12 cellular contexts compared by ENCODE assay signal in the genomic region with DNA sequence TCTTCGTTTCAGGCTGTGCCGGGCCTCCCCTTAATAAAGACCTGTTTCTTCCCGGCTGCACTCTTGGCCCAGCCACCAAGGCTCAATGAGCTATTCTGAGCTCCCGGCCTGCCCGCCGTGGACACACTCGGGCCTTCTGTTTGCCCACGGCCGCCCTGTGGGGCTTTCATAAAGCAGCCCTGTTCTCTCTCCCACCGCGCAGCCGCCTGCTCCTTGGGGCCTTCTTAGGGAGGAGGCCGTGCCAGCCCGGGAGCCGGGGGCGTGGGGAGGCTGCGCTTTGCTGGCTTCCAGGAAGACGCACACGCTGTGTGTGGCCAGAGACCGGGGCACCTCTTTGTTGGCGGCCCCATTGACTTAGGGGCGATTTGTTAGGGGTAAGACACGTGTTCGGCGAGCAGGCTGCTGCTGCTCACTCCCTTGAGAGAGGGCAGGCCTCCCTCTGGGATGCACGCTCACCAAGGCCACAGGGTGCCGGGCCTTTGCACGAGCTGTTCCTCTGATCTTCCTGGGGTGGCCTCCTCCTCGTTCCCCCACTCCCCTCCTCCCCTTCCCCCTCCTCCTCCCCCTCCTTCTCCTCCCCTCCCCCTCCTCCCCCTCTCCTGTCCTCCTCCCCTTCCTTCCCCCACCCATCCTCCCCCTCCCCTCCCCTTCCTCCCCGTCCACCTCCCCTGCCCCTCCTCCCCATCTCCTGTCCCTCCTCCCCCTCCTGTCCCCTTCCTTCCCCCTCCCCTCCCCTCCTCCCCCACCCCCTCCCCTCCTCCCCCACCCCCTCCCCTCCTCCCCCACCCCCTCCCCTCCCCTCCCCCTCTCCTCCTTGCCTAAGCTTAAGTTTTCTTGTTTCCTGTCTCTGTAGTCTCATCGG. TPM values are rescaled to one million over a fixed set of nuclear protein-coding genes. Genes with fewer than 3 reads are reported as not detected.
A peak's percentile ranks its signal among the peaks of the same experiment; 100 is the strongest.
DNase-seq lines count a peak whose midpoint lies in the region; ATAC-seq and TF ChIP-seq lines count a peak whose summit lies in the region.
"Had no signal": no experiment of that assay in that cellular context is flagged by ENCODE, and none has a peak within 500 bp of the region (broad histone marks: within the 10 kb centered on the region; RNA-seq: fewer than 3 reads in every experiment).

No MANE protein-coding gene starts in this region.

- POLR2A ChIA-PET in AG04450 (lab: Yijun Ruan, JAX) = interaction anchor here (0.6 kb wide), 1 partner anchor 8 kb away, joined by 3 read pairs; no protein-coding TSS in a partner anchor
- POLR2A ChIA-PET in RWPE1 (lab: Yijun Ruan, JAX; ENCODE audit: low non-redundant PET) = no interaction called here
- POLR2A ChIA-PET in CD8-positive, alpha-beta T cell (lab: Charles Lee) = interaction anchor here (0.6 to 1.7 kb wide), 4 partner anchors 11 to 341 kb away, joined by 3 to 6 read pairs (median 3); partner anchors contain the start of genes BLOC1S4, GRPEL1 and TBC1D14

- H3K27me3 Mint-ChIP-seq in CD8-positive, alpha-beta T cell (ENCODE audit: low read depth) = no peaks in the 10 kb centered on the region
- H3K27me3 Mint-ChIP-seq in T-helper 2 cell treated with Interferon-gamma antibody and Interleukin-4, amounts not matched to agents 5 μg/mL and 100 μg/mL, for 36 hours (ENCODE audit: low read depth) = no peaks in the 10 kb centered on the region
- H3K27me3 Mint-ChIP-seq: activated CD4-positive, alpha-beta T cell treated with anti-CD3 and anti-CD28 coated beads for 36 hours had no signal

- H3K4me3 Mint-ChIP-seq in CD8-positive, alpha-beta T cell = no peak overlapping the region
- H3K4me3 Mint-ChIP-seq in T-helper 2 cell treated with Interferon-gamma antibody and Interleukin-4, amounts not matched to agents 5 μg/mL and 100 μg/mL, for 36 hours = no peak overlapping the region
- H3K4me3 Mint-ChIP-seq: activated CD4-positive, alpha-beta T cell treated with anti-CD3 and anti-CD28 coated beads for 36 hours; CD14-positive monocyte; stimulated activated memory B cell treated with anti-CD40 and anti-IgM and Interleukin-4, amounts not matched to agents 10 μg/mL and 1 μg/mL and 100 μg/mL, for 72 hours had no signal

- H3K4me3 ChIP-seq in AG04450 (ENCODE audit: low read depth, low read length) = no peak overlapping the region
- no peak overlapping the region for H3K4me3 ChIP-seq in fibroblast of mammary gland (ENCODE audit: control insufficient read depth, low read depth, low read length)
- peak overlapping the region; percentile 31 for H3K4me3 ChIP-seq in neuron (ENCODE audit: low read length)
- H3K4me3 ChIP-seq in CD8-positive, alpha-beta T cell (ENCODE audit: low read depth, low read length) = no peak overlapping the region
- H3K4me3 ChIP-seq: cardiac muscle cell had no signal

- no peaks in the 10 kb centered on the region for H3K9me3 Mint-ChIP-seq in CD8-positive, alpha-beta T cell
- H3K9me3 Mint-ChIP-seq in T-helper 2 cell treated with Interferon-gamma antibody and Interleukin-4, amounts not matched to agents 5 μg/mL and 100 μg/mL, for 36 hours = no peaks in the 10 kb centered on the region
- H3K9me3 Mint-ChIP-seq: stimulated activated memory B cell treated with anti-CD40 and anti-IgM and Interleukin-4, amounts not matched to agents 10 μg/mL and 1 μg/mL and 100 μg/mL, for 72 hours had no signal

- no peaks in the 10 kb centered on the region for H3K36me3 Mint-ChIP-seq in CD8-positive, alpha-beta T cell
- H3K36me3 Mint-ChIP-seq in T-helper 2 cell treated with Interferon-gamma antibody and Interleukin-4, amounts not matched to agents 5 μg/mL and 100 μg/mL, for 36 hours (ENCODE audit: low read depth) = no peaks in the 10 kb centered on the region
- H3K36me3 Mint-ChIP-seq: CD14-positive monocyte; stimulated activated memory B cell treated with anti-CD40 and anti-IgM and Interleukin-4, amounts not matched to agents 10 μg/mL and 1 μg/mL and 100 μg/mL, for 72 hours had no signal

- CTCF ChIA-PET in AG04450 (lab: Charles Lee) (interaction anchor here (0.6 to 2.0 kb wide), 3 partner anchors 9 to 343 kb away, joined by 3 to 15 read pairs (median 4); no protein-coding TSS in a partner anchor), RWPE1 (lab: Yijun Ruan, JAX) (no interaction called here)
- CTCF ChIA-PET in CD8-positive, alpha-beta T cell (lab: Charles Lee) = interaction anchor here (1.0 to 1.7 kb wide), 2 partner anchors 147 to 343 kb away, joined by 4 to 13 read pairs; no protein-coding TSS in a partner anchor

- H2AFZ ChIP-seq in neuron (ENCODE audit: low read depth, low read length) = no peak overlapping the region

- H3K27ac Mint-ChIP-seq in CD8-positive, alpha-beta T cell = no peak overlapping the region
- no peak overlapping the region for H3K27ac Mint-ChIP-seq in T-helper 2 cell treated with Interferon-gamma antibody and Interleukin-4, amounts not matched to agents 5 μg/mL and 100 μg/mL, for 36 hours
- H3K27ac Mint-ChIP-seq: activated CD4-positive, alpha-beta T cell treated with anti-CD3 and anti-CD28 coated beads for 36 hours; stimulated activated memory B cell treated with anti-CD40 and anti-IgM and Interleukin-4, amounts not matched to agents 10 μg/mL and 1 μg/mL and 100 μg/mL, for 72 hours had no signal

- peaks cover 28% of the 10 kb centered on the region for H3K4me1 ChIP-seq in neuron (ENCODE audit: insufficient read depth, low read length)
- peaks cover 8% of the 10 kb centered on the region for H3K4me1 ChIP-seq in CD8-positive, alpha-beta T cell (ENCODE audit: insufficient read depth, low read length)

- no peak for ATAC-seq in HG02571 (IDR thresholded peaks at IDR 0.05; ENCODE audit: unreplicated experiment)
- ATAC-seq in CD8-positive, alpha-beta T cell = no peak
- no peak for ATAC-seq in GM18873 (IDR thresholded peaks at IDR 0.05; ENCODE audit: low FRiP score, unreplicated experiment)
- ATAC-seq: activated CD4-positive, alpha-beta T cell treated with anti-CD3 and anti-CD28 coated beads for 36 hours; stimulated activated memory B cell treated with anti-CD40 and anti-IgM and Interleukin-4, amounts not matched to agents 10 μg/mL and 1 μg/mL and 100 μg/mL, for 72 hours had no signal

- intact Hi-C loops in CD8-positive, alpha-beta T cell (cut with DNase I, micrococcal nuclease) = loop anchor here in 1 of 2 experiments (1.0 kb wide), 1 partner anchor 33 kb away; no protein-coding TSS in a partner anchor

- H3K36me3 ChIP-seq in neuron (ENCODE audit: insufficient read depth, low read length) = no peaks in the 10 kb centered on the region
- no peaks in the 10 kb centered on the region for H3K36me3 ChIP-seq in CD8-positive, alpha-beta T cell (ENCODE audit: insufficient read depth, low read length)
- H3K36me3 ChIP-seq: cardiac muscle cell had no signal

- H3K27ac ChIP-seq in AG04450 (ENCODE audit: low read depth, low read length) = peak overlapping the region; percentile 39
- H3K27ac ChIP-seq in RWPE1 = peak overlapping the region; percentile 29; the same call in 1 of the 2 replicates
- H3K27ac ChIP-seq in CD8-positive, alpha-beta T cell (ENCODE audit: low read depth, low read length) = no peak overlapping the region
- H3K27ac ChIP-seq: cardiac muscle cell had no signal

- DNase-seq in AG04450 (ENCODE audit: low read depth, low spot score) = no peak
- DNase-seq in RWPE1 (ENCODE audit: low spot score) = no peak
- peak; percentile 21 for DNase-seq in fibroblast of mammary gland (ENCODE audit: low read depth)
- DNase-seq in CD8-positive, alpha-beta T cell = no peak
- DNase-seq in T-helper 2 cell treated with Interferon-gamma antibody and Interleukin-4, amounts not matched to agents 5 μg/mL and 100 μg/mL, for 36 hours (ENCODE audit: low spot score) = no peak
- DNase-seq: activated CD4-positive, alpha-beta T cell treated with anti-CD3 and anti-CD28 coated beads for 36 hours had no signal

- no peaks in the 10 kb centered on the region for H3K27me3 ChIP-seq in AG04450 (ENCODE audit: control insufficient read depth, insufficient read depth, low read length)
- no peaks in the 10 kb centered on the region for H3K27me3 ChIP-seq in neuron (ENCODE audit: insufficient read depth, low read length)
- no peaks in the 10 kb centered on the region for H3K27me3 ChIP-seq in CD8-positive, alpha-beta T cell (ENCODE audit: insufficient read depth, low read length)
- H3K27me3 ChIP-seq: cardiac muscle cell had no signal

- peaks cover 10% of the 10 kb centered on the region for H3K4me1 Mint-ChIP-seq in CD8-positive, alpha-beta T cell (ENCODE audit: low read depth)
- peaks cover 2% of the 10 kb centered on the region for H3K4me1 Mint-ChIP-seq in T-helper 2 cell treated with Interferon-gamma antibody and Interleukin-4, amounts not matched to agents 5 μg/mL and 100 μg/mL, for 36 hours (ENCODE audit: low read depth)
- H3K4me1 Mint-ChIP-seq: stimulated activated memory B cell treated with anti-CD40 and anti-IgM and Interleukin-4, amounts not matched to agents 10 μg/mL and 1 μg/mL and 100 μg/mL, for 72 hours had no signal

- H3K9me3 ChIP-seq in AG04450 (ENCODE audit: control insufficient read depth, insufficient read depth, low read length) (peaks cover 4% of the 10 kb centered on the region), neuron (ENCODE audit: low read length) (peaks cover 4% of the 10 kb centered on the region)
- no peaks in the 10 kb centered on the region for H3K9me3 ChIP-seq in CD8-positive, alpha-beta T cell (ENCODE audit: low read length)

- TF ChIP-seq CTCF in AG04450 (IDR thresholded peaks at IDR 0.05; ENCODE audit: low read depth, low read length) (no peak), RWPE1 (conservative IDR thresholded peaks at IDR 0.05; ENCODE audit: low read depth) (no peak), fibroblast of mammary gland (conservative IDR thresholded peaks at IDR 0.05; ENCODE audit: control insufficient read depth, insufficient read depth, low read depth, low read length) (no peak)
- no peak for TF ChIP-seq CTCF in CD8-positive, alpha-beta T cell (IDR thresholded peaks at IDR 0.05)

RNA-seq across cellular contexts. Expression of gene BLOC1S4, which starts 11.3 kb away (rescaled TPM):
- 14.5 and 15.4 TPM in 2 replicates for polyA plus RNA-seq in AG04450 (2011; rRNA removed)
- 4.6 and 5.1 TPM in 2 replicates for polyA minus RNA-seq in AG04450 (2011; rRNA and poly(A)+ RNA removed)
- total RNA-seq in CD8-positive, alpha-beta T cell = 10 to 100 TPM; 29.7 to 30.7 TPM

RNA-seq across cellular contexts. Expression of gene MRFAP1L1, which starts 17.6 kb away (rescaled TPM):
- 70.6 and 96.5 TPM in 2 replicates for polyA plus RNA-seq in AG04450 (2011; rRNA removed)
- 25.1 and 32.7 TPM in 2 replicates for polyA minus RNA-seq in AG04450 (2011; rRNA and poly(A)+ RNA removed)
- 10 to 100 TPM; 27.5 to 30.0 TPM for total RNA-seq in CD8-positive, alpha-beta T cell

RNA-seq across cellular contexts. Expression of gene S100P, which starts 33.6 kb away (rescaled TPM):
- 0.40 TPM in 1 of 2 replicates, not detected in the other for polyA plus RNA-seq in AG04450 (2011; rRNA removed)
- polyA minus RNA-seq in AG04450 (2011; rRNA and poly(A)+ RNA removed) = not detected in 2 replicates
- total RNA-seq in CD8-positive, alpha-beta T cell = 1 to 10 TPM; 1.1 to 1.5 TPM
- total RNA-seq: cardiac muscle cell had no signal
- polyA plus RNA-seq: cardiac muscle cell had no signal

RNA-seq across cellular contexts. Expression of gene KIAA0232, which starts 55.2 kb away (rescaled TPM):
- 20.9 and 25.0 TPM in 2 replicates for polyA plus RNA-seq in AG04450 (2011; rRNA removed)
- polyA minus RNA-seq in AG04450 (2011; rRNA and poly(A)+ RNA removed) = 15.6 and 22.7 TPM in 2 replicates
- total RNA-seq in CD8-positive, alpha-beta T cell = 10 to 100 TPM; 18.4 to 19.7 TPM
